ENCODE assay signal across 18 cellular contexts in genomic region chr17:78538033-78538776, GRCh38. TPM values are rescaled to one million over a fixed set of nuclear protein-coding genes. Genes with fewer than 3 reads are reported as not detected.
DNase-seq lines count a peak whose midpoint lies in the region; ATAC-seq, FAIRE-seq and TF ChIP-seq lines count a peak whose summit lies in the region.
"Had no signal": no experiment of that assay in that cellular context is flagged by ENCODE, and none has a peak within 500 bp of the region (broad histone marks: within the 10 kb centered on the region; RNA-seq: fewer than 3 reads in every experiment).

No MANE protein-coding gene starts in this region.

- peaks cover 46% of the 10 kb centered on the region for H3K4me1 ChIP-seq in A549
- no peaks in the 10 kb centered on the region for H3K4me1 ChIP-seq in MM.1S (ENCODE audit: low read length)

- DNase-seq in A549 (ENCODE audit: low read depth in 1 of 2, low spot score in 1 of 2): no peak
- DNase-seq in Calu3: peak; percentile 70
- no peak for DNase-seq in activated naive CD8-positive, alpha-beta T cell treated with anti-CD3 and anti-CD28 coated beads, Interleukin-2, amount 10 ng/mL, durations not matched to agents 7 days and 5 days
- DNase-seq in GM13977 (ENCODE audit: low spot score): no peak
- no peak for DNase-seq in MM.1S
- DNase-seq in activated CD8-positive, alpha-beta memory T cell treated with anti-CD3 and anti-CD28 coated beads, Interleukin-2, amount 50 U/mL, for 4 hours: no peak
- DNase-seq: activated T-cell treated with anti-CD3 and anti-CD28 coated beads, Interleukin-2, amount 50 U/mL, for 4 hours; brain microvascular endothelial cell; CD4-positive, alpha-beta T cell; NCI-H226; stimulated activated CD4-positive, alpha-beta T cell treated with anti-CD3 and anti-CD28 coated beads, Interleukin-2, amount 100 ng/mL, for 48 hours; stimulated activated naive CD4-positive, alpha-beta T cell treated with Interleukin-2 at 50 U/mL for 16 hours had no signal

- H4K20me1 ChIP-seq in MM.1S (ENCODE audit: insufficient read depth, low read length): no peaks in the 10 kb centered on the region

- intact Hi-C loops in Calu3 (cut with micrococcal nuclease; ENCODE audit: unreplicated experiment): no loop called here

- peaks cover 11% of the 10 kb centered on the region for H3K36me3 Mint-ChIP-seq in Calu3 (ENCODE audit: insufficient read depth, unreplicated experiment)
- no peaks in the 10 kb centered on the region for H3K36me3 Mint-ChIP-seq in activated naive CD8-positive, alpha-beta T cell treated with anti-CD3 and anti-CD28 coated beads, Interleukin-2, amount 10 ng/mL, durations not matched to agents 7 days and 5 days
- H3K36me3 Mint-ChIP-seq: mesothelial cell of epicardium had no signal

- no peaks in the 10 kb centered on the region for H3K9me2 ChIP-seq in MM.1S (replicated peaks; ENCODE audit: insufficient read depth, low read length)

- H3K9me3 ChIP-seq in A549: peaks cover 5% of the 10 kb centered on the region; the same call in 2 of the 3 replicates
- H3K9me3 ChIP-seq in MM.1S (replicated peaks; ENCODE audit: insufficient read depth, low read length): no peaks in the 10 kb centered on the region

- no peaks in the 10 kb centered on the region for H3K36me3 ChIP-seq in MM.1S (replicated peaks; ENCODE audit: insufficient read depth, low read length)
- H3K36me3 ChIP-seq: brain microvascular endothelial cell had no signal

- H3F3A ChIP-seq in MM.1S (ENCODE audit: insufficient read depth, low read length): no peaks in the 10 kb centered on the region

- TF ChIP-seq POLR2A in A549 (IDR thresholded peaks at IDR 0.05; ENCODE audit: low read length): no peak

- H3K4me2 ChIP-seq in A549 (no peak overlapping the region), MM.1S (ENCODE audit: low read depth, low read length) (no peak overlapping the region)

- no peak for TF ChIP-seq RAD21 in A549 (conservative IDR thresholded peaks at IDR 0.05 in 1 of 2, IDR thresholded peaks at IDR 0.05 in 1 of 2)

- H3K27me3 ChIP-seq in layer of hippocampus (ENCODE audit: control insufficient read depth, insufficient read depth, low read length): no peaks in the 10 kb centered on the region
- H3K27me3 ChIP-seq in MM.1S (replicated peaks; ENCODE audit: insufficient read depth, low read length): peaks cover 75% of the 10 kb centered on the region
- H3K27me3 ChIP-seq: brain microvascular endothelial cell had no signal

- TF ChIP-seq CTCF in A549 (IDR thresholded peaks at IDR 0.05): no peak
- TF ChIP-seq CTCF in Calu3 (IDR thresholded peaks at IDR 0.05; ENCODE audit: unreplicated experiment): no peak
- no peak for TF ChIP-seq CTCF in GM13977 (IDR thresholded peaks at IDR 0.05; ENCODE audit: extremely low read depth, insufficient read depth, missing control alignments)
- no peak for TF ChIP-seq CTCF in MM.1S (IDR thresholded peaks at IDR 0.05; ENCODE audit: low read length)

- no peaks in the 10 kb centered on the region for H3K27me3 Mint-ChIP-seq in Calu3 (ENCODE audit: unreplicated experiment)
- H3K27me3 Mint-ChIP-seq in activated naive CD8-positive, alpha-beta T cell treated with anti-CD3 and anti-CD28 coated beads, Interleukin-2, amount 10 ng/mL, durations not matched to agents 7 days and 5 days: peaks cover 5% of the 10 kb centered on the region
- H3K27me3 Mint-ChIP-seq: CD4-positive, alpha-beta T cell; progenitor cell of endocrine pancreas had no signal

- WGBS in A549 (ENCODE audit: missing lambda C conversion rate): 78% methylated on average over 10 of the region's 10 CpGs

- ATAC-seq in A549: no peak
- no peak for ATAC-seq in activated naive CD8-positive, alpha-beta T cell treated with anti-CD3 and anti-CD28 coated beads, Interleukin-2, amount 10 ng/mL, durations not matched to agents 7 days and 5 days (ENCODE audit: low read depth)
- ATAC-seq: activated T-cell treated with anti-CD3 and anti-CD28 coated beads, Interleukin-2, amount 50 U/mL, for 4 hours had no signal

- peaks cover 2% of the 10 kb centered on the region for H3K9me3 Mint-ChIP-seq in Calu3 (ENCODE audit: low read depth, unreplicated experiment)
- H3K9me3 Mint-ChIP-seq in activated naive CD8-positive, alpha-beta T cell treated with anti-CD3 and anti-CD28 coated beads, Interleukin-2, amount 10 ng/mL, durations not matched to agents 7 days and 5 days: no peaks in the 10 kb centered on the region
- H3K9me3 Mint-ChIP-seq: activated T-cell treated with anti-CD3 and anti-CD28 coated beads, Interleukin-2, amount 50 U/mL, for 4 hours; CD4-positive, alpha-beta T cell; mesothelial cell of epicardium had no signal

- CTCF ChIA-PET in A549 (lab: Yijun Ruan, JAX) (interaction anchor here (0.7 to 10.2 kb wide), 4 partner anchors 12 to 208 kb away, joined by 3 to 51 read pairs (median 3); no protein-coding TSS in a partner anchor), Calu3 (lab: Charles Lee) (interaction anchor here (0.6 to 0.9 kb wide), 5 partner anchors 12 to 461 kb away, joined by 3 to 5 read pairs (median 4); no protein-coding TSS in a partner anchor)

- peak overlapping the region; percentile 43 to 50; a peak in 5 of 6 replicates for H3K27ac ChIP-seq in A549
- H3K27ac ChIP-seq in layer of hippocampus (ENCODE audit: low read depth, low read length): peak overlapping the region; percentile 38
- no peak overlapping the region for H3K27ac ChIP-seq in MM.1S (ENCODE audit: low read length)
- H3K27ac ChIP-seq: brain microvascular endothelial cell, HL-60 had no signal

- TF ChIP-seq EP300 in A549 (IDR thresholded peaks at IDR 0.05): no peak

- POLR2A ChIA-PET in A549 (lab: Yijun Ruan, JAX): interaction anchor here (0.6 kb wide), 2 partner anchors 54 to 326 kb away, joined by 3 to 4 read pairs; no protein-coding TSS in a partner anchor
- POLR2A ChIA-PET in activated naive CD8-positive, alpha-beta T cell treated with anti-CD3 and anti-CD28 coated beads, Interleukin-2, amount 10 ng/mL, durations not matched to agents 7 days and 5 days (lab: Charles Lee): no interaction called here

- no peak overlapping the region for H3K4me3 Mint-ChIP-seq in Calu3 (ENCODE audit: low read depth, unreplicated experiment)
- H3K4me3 Mint-ChIP-seq in activated naive CD8-positive, alpha-beta T cell treated with anti-CD3 and anti-CD28 coated beads, Interleukin-2, amount 10 ng/mL, durations not matched to agents 7 days and 5 days: no peak overlapping the region
- H3K4me3 Mint-ChIP-seq: activated T-cell treated with anti-CD3 and anti-CD28 coated beads, Interleukin-2, amount 50 U/mL, for 4 hours; CD4-positive, alpha-beta T cell; mesothelial cell of epicardium had no signal

- H3K4me3 ChIP-seq in A549 (no peak overlapping the region), MM.1S (ENCODE audit: low read length) (no peak overlapping the region)

- no peak for FAIRE-seq in A549 (lab: Jason Lieb, UNC)
- FAIRE-seq: RCC 7860 had no signal

- in situ Hi-C loops in GM13977 (cut with MboI; ENCODE audit: low pct_unique_long_range_greater_than_20kb, low sequenced_read_pairs, unreplicated experiment): no loop called here

- H3K27ac Mint-ChIP-seq in Calu3 (ENCODE audit: unreplicated experiment): peak overlapping the region; percentile 66
- peak overlapping the region; percentile 52 for H3K27ac Mint-ChIP-seq in activated naive CD8-positive, alpha-beta T cell treated with anti-CD3 and anti-CD28 coated beads, Interleukin-2, amount 10 ng/mL, durations not matched to agents 7 days and 5 days
- H3K27ac Mint-ChIP-seq: CD4-positive, alpha-beta T cell; mesothelial cell of epicardium; progenitor cell of endocrine pancreas had no signal

- peaks cover 56% of the 10 kb centered on the region for H3K4me1 Mint-ChIP-seq in Calu3 (ENCODE audit: low read depth, unreplicated experiment)
- H3K4me1 Mint-ChIP-seq in activated naive CD8-positive, alpha-beta T cell treated with anti-CD3 and anti-CD28 coated beads, Interleukin-2, amount 10 ng/mL, durations not matched to agents 7 days and 5 days: peaks cover 25% of the 10 kb centered on the region

- no peak overlapping the region for H2AFZ ChIP-seq in MM.1S (ENCODE audit: low read length)

- BruUV-seq in Calu3 (replicated peaks; lab: Mats Ljungman, UMichigan): no TSS peak

- H3K9ac ChIP-seq in MM.1S (ENCODE audit: low read length): no peak overlapping the region

- H3K79me2 ChIP-seq in MM.1S (ENCODE audit: low read length): no peaks in the 10 kb centered on the region

TF ChIP-seq in A549, 52 proteins besides CTCF, POLR2A, EP300 and RAD21:
- TF ChIP-seq BCL3 (IDR thresholded peaks at IDR 0.05) (no peak), MAFK (IDR thresholded peaks at IDR 0.05; ENCODE audit: partially characterized antibody) (no peak), HES2 (IDR thresholded peaks at IDR 0.05) (no peak), HOXB5 (CRISPR knock-in tag; IDR thresholded peaks at IDR 0.05) (no peak), MYC (IDR thresholded peaks at IDR 0.05; ENCODE audit: borderline replicate concordance, low read length) (no peak), BHLHE40 (IDR thresholded peaks at IDR 0.05; ENCODE audit: low read depth, low read length) (no peak), CEBPB (IDR thresholded peaks at IDR 0.05) (no peak)

RNA-seq across cellular contexts. Expression of gene DNAH17, which starts 39.0 kb away (rescaled TPM):
- polyA plus RNA-seq in A549 (2011; rRNA removed) (0.21 and 0.46 TPM in 2 replicates), A549 (2017; fragmentation: RNase III; extraction: RNeasy Plus Mini Kit Qiagen cat#74134 plus additional on column Dnase treatment) (0.26 to 0.49 TPM (median 0.39 TPM) in 3 replicates)
- polyA plus RNA-seq in A549 (2012; cell fraction: cytosol; rRNA removed): 0.29 and 0.46 TPM in 2 replicates
- polyA plus RNA-seq in A549 (2012; cell fraction: nucleus; rRNA removed): 0.95 and 1.2 TPM in 2 replicates
- polyA minus RNA-seq in A549 (2011; rRNA and poly(A)+ RNA removed): 0.62 and 0.68 TPM in 2 replicates
- 0.19 and 0.61 TPM in 2 replicates for total RNA-seq in Calu3 (2022)
- total RNA-seq in activated naive CD8-positive, alpha-beta T cell treated with anti-CD3 and anti-CD28 coated beads, Interleukin-2, amount 10 ng/mL, durations not matched to agents 7 days and 5 days: under 1 TPM; 0.03 to 0.44 TPM
- total RNA-seq: epithelial cell of proximal tubule, progenitor cell of endocrine pancreas had no signal
